Comparison of ENCODE assay signal across 2 cellular contexts in genomic region chr16:11639008-11639562, GRCh38.
TF ChIP-seq lines count a peak whose summit lies in the region.

No MANE protein-coding gene starts in this region.

TF ChIP-seq in IMR-90, 13 proteins besides CTCF, POLR2A, EP300 and RAD21:
- TF ChIP-seq FOS (IDR thresholded peaks at IDR 0.05; ENCODE audit: low read depth, low read length) (no peak), RFX5 (IDR thresholded peaks at IDR 0.05; ENCODE audit: low read depth, low read length) (no peak), RCOR1 (IDR thresholded peaks at IDR 0.05; ENCODE audit: insufficient replicate concordance, low read length) (no peak)

TF ChIP-seq in H1, 55 proteins besides CTCF, POLR2A, EP300 and RAD21:
- TF ChIP-seq SIRT6 (IDR thresholded peaks at IDR 0.05; ENCODE audit: low read length) (no peak), TEAD4 (IDR thresholded peaks at IDR 0.05; ENCODE audit: low read depth, low read length) (no peak), SIN3A (conservative IDR thresholded peaks at IDR 0.05 in 1 of 2, IDR thresholded peaks at IDR 0.05 in 1 of 2; ENCODE audit: low read depth in 1 of 2, low read length in 2 of 2) (no peak), POLR2AphosphoS5 (IDR thresholded peaks at IDR 0.05; ENCODE audit: low read depth, low read length) (no peak), SP1 (IDR thresholded peaks at IDR 0.05; ENCODE audit: low read depth, low read length) (no peak), HDAC6 (IDR thresholded peaks at IDR 0.05; ENCODE audit: low read depth, low read length) (no peak)
